Comparison of ENCODE assay signal across 1 cellular context in genomic region chrX:599837-600715, GRCh38.
A peak's percentile ranks its signal among the peaks of the same experiment; 100 is the strongest.
TF ChIP-seq lines count a peak whose summit lies in the region.

No MANE protein-coding gene starts in this region.

TF ChIP-seq in H1, 55 proteins besides CTCF, POLR2A, EP300 and RAD21:
- peak; percentile 40 for TF ChIP-seq CTBP2 (IDR thresholded peaks at IDR 0.05; ENCODE audit: borderline replicate concordance, insufficient read depth, insufficient read length, low read length)
- no peak for TF ChIP-seq TBP (IDR thresholded peaks at IDR 0.05; ENCODE audit: low read depth, low read length)
- no peak for TF ChIP-seq RXRA (IDR thresholded peaks at IDR 0.05; ENCODE audit: insufficient read depth, low read depth, low read length)
- no peak for TF ChIP-seq CREB1 (IDR thresholded peaks at IDR 0.05)
- no peak for TF ChIP-seq CBX5 (IDR thresholded peaks at IDR 0.05; ENCODE audit: low read depth, low read length)
- TF ChIP-seq NRF1 (IDR thresholded peaks at IDR 0.05; ENCODE audit: low read depth, low read length): no peak
- no peak for TF ChIP-seq TAF7 (optimal IDR thresholded peaks at IDR 0.05; ENCODE audit: borderline replicate concordance, low read depth, low read length)
- TF ChIP-seq E2F6 (IDR thresholded peaks at IDR 0.05): peak; percentile 86
- TF ChIP-seq CEBPB (IDR thresholded peaks at IDR 0.05; ENCODE audit: low read depth, low read length): no peak
- TF ChIP-seq TCF12 (IDR thresholded peaks at IDR 0.05; ENCODE audit: low read depth, low read length): peak; percentile 72; the same call in 1 of the 2 replicates
- no peak for TF ChIP-seq SIRT6 (IDR thresholded peaks at IDR 0.05; ENCODE audit: low read length)
- TF ChIP-seq SAP30 (IDR thresholded peaks at IDR 0.05; ENCODE audit: insufficient read depth, insufficient replicate concordance, low read length): no peak
- no peak for TF ChIP-seq CHD1 (IDR thresholded peaks at IDR 0.05; ENCODE audit: low read depth, low read length)
- TF ChIP-seq ZNF274 (IDR thresholded peaks at IDR 0.05; ENCODE audit: borderline replicate concordance, extremely low read depth, low read length): no peak
- TF ChIP-seq POU5F1 (IDR thresholded peaks at IDR 0.05; ENCODE audit: low read depth, low read length): no peak
- TF ChIP-seq USF2 (IDR thresholded peaks at IDR 0.05; ENCODE audit: low read length): peak; percentile 44; the same call in 1 of the 2 replicates
- peak; percentile 69 for TF ChIP-seq MAX (IDR thresholded peaks at IDR 0.05)
